In genomic region chr6:122365775-122366403, GRCh38 we compare ENCODE assay signal across 28 cellular contexts. TPM values are rescaled to one million over a fixed set of nuclear protein-coding genes. Genes with fewer than 3 reads are reported as not detected.
DNase-seq lines count a peak whose midpoint lies in the region; ATAC-seq and TF ChIP-seq lines count a peak whose summit lies in the region.
"Had no signal": no experiment of that assay in that cellular context is flagged by ENCODE, and none has a peak within 500 bp of the region (broad histone marks: within the 10 kb centered on the region; RNA-seq: fewer than 3 reads in every experiment).

No MANE protein-coding gene starts in this region.

- ATAC-seq in WTC11 = no peak
- ATAC-seq in HG02642 (IDR thresholded peaks at IDR 0.05; ENCODE audit: poor library complexity, unreplicated experiment) = no peak
- ATAC-seq: A549; CD8-positive, alpha-beta T cell; gastroesophageal sphincter had no signal

- no peaks in the 10 kb centered on the region for H3K4me1 Mint-ChIP-seq in WTC11
- H3K4me1 Mint-ChIP-seq: activated B cell treated with CpG ODN at 0.5 μM for 24 hours; central memory CD8-positive, alpha-beta T cell; memory B cell; neural crest cell had no signal

- H3K4me3 ChIP-seq in SJCRH30 (no peak overlapping the region), hepatocyte (no peak overlapping the region), spleen (no peak overlapping the region)
- H3K4me3 ChIP-seq: A549, gastroesophageal sphincter, SJSA1, testis had no signal

- no peaks in the 10 kb centered on the region for H3K79me2 ChIP-seq in hepatocyte
- H3K79me2 ChIP-seq: parathyroid adenoma had no signal

- H4K20me1 ChIP-seq in hepatocyte (ENCODE audit: insufficient read depth, poor library complexity, severe bottlenecking) = no peaks in the 10 kb centered on the region

- no peak for TF ChIP-seq POLR2A in spleen (IDR thresholded peaks at IDR 0.05)

- H3K9me3 Mint-ChIP-seq in WTC11 = peaks cover 13% of the 10 kb centered on the region
- H3K9me3 Mint-ChIP-seq: activated B cell treated with CpG ODN at 0.5 μM for 24 hours; CD8-positive, alpha-beta T cell; central memory CD8-positive, alpha-beta T cell; H9; memory B cell; neural crest cell; stimulated activated naive CD8-positive, alpha-beta T cell treated with anti-CD3 and anti-CD28 coated beads, Interleukin-15, Interleukin-2, amounts not matched to agents 100 ng/mL and 50 ng/mL, for 24 hours had no signal

- no peaks in the 10 kb centered on the region for H3K27me3 ChIP-seq in SJCRH30
- H3K27me3 ChIP-seq in hepatocyte = no peaks in the 10 kb centered on the region
- peaks cover 0 to 9% (median 0%) of the 10 kb centered on the region in 7 donors for H3K27me3 ChIP-seq in spleen (replicated peaks in 1 of 7)
- H3K27me3 ChIP-seq: BE2C, gastroesophageal sphincter, SJSA1, testis had no signal

- no peak overlapping the region for H3K4me2 ChIP-seq in hepatocyte
- H3K4me2 ChIP-seq: A549 had no signal

- H3K36me3 ChIP-seq in SJCRH30 = no peaks in the 10 kb centered on the region
- no peaks in the 10 kb centered on the region for H3K36me3 ChIP-seq in hepatocyte (replicated peaks; ENCODE audit: insufficient read depth, low read depth)
- no peaks in the 10 kb centered on the region for H3K36me3 ChIP-seq in spleen
- H3K36me3 ChIP-seq: BE2C, gastroesophageal sphincter, SJSA1 had no signal

- H3K27ac Mint-ChIP-seq in WTC11 = no peak overlapping the region
- H3K27ac Mint-ChIP-seq: activated B cell treated with CpG ODN at 0.5 μM for 24 hours; CD8-positive, alpha-beta T cell; H9; memory B cell; stimulated activated naive CD8-positive, alpha-beta T cell treated with anti-CD3 and anti-CD28 coated beads, Interleukin-15, Interleukin-2, amounts not matched to agents 100 ng/mL and 50 ng/mL, for 24 hours had no signal

- DNase-seq in A172 (ENCODE audit: low spot score) (peak; percentile 35), ELR (ENCODE audit: low read depth) (peak; percentile 43), SJCRH30 (peak; percentile 58 to 65), hepatocyte (ENCODE audit: low spot score) (peak; percentile 11), WTC11 (ENCODE audit: low spot score) (no peak), spleen (no peak)
- no peak for DNase-seq in activated CD4-positive, alpha-beta T cell treated with anti-CD3 and anti-CD28 coated beads, Interleukin-2, amount 50 U/mL, for 1 hour
- DNase-seq: activated B cell treated with CpG ODN at 0.5 μM for 24 hours; activated T-cell treated with anti-CD3 and anti-CD28 coated beads, Interleukin-2, amount 50 U/mL, for 48 hours; BE2C; CD8-positive, alpha-beta T cell; H9; hypothalamus; NCI-H1092; NCI-H1694; NCI-H510A; retina; stimulated activated CD4-positive, alpha-beta T cell treated with anti-CD3 and anti-CD28 coated beads, Interleukin-2, amount 100 ng/mL, for 24 hours; testis had no signal

- H3K36me3 Mint-ChIP-seq in WTC11 = no peaks in the 10 kb centered on the region
- H3K36me3 Mint-ChIP-seq: CD8-positive, alpha-beta T cell; memory B cell had no signal

- no peaks in the 10 kb centered on the region for H3K27me3 Mint-ChIP-seq in WTC11 (ENCODE audit: low read depth)

- 87% methylated on average over 8 of the region's 8 CpGs for WGBS in hepatocyte (ENCODE audit: low lambda C conversion rate, missing lambda C conversion rate)
- WGBS in spleen, 5 donors = 81 to 88% (median 84%) methylated on average over 7 to 8 of the region's 8 CpGs

- no peaks in the 10 kb centered on the region for H3K9me2 ChIP-seq in hepatocyte (replicated peaks; ENCODE audit: insufficient read depth)

- TF ChIP-seq CTCF in hepatocyte (IDR thresholded peaks at IDR 0.05; ENCODE audit: poor library complexity) (no peak), WTC11 (IDR thresholded peaks at IDR 0.05) (no peak), spleen (IDR thresholded peaks at IDR 0.05 in 8 of 11, conservative IDR thresholded peaks at IDR 0.05 in 3 of 11) (no peak)

- peaks cover 41% of the 10 kb centered on the region for H3K4me1 ChIP-seq in SJCRH30
- no peaks in the 10 kb centered on the region for H3K4me1 ChIP-seq in hepatocyte (ENCODE audit: insufficient read depth)
- H3K4me1 ChIP-seq in spleen = no peaks in the 10 kb centered on the region
- H3K4me1 ChIP-seq: A549, BE2C, gastroesophageal sphincter, SJSA1, testis had no signal

- POLR2A ChIA-PET in WTC11 (lab: Charles Lee) = no interaction called here

- H3K9me3 ChIP-seq in SJCRH30 (replicated peaks) (no peaks in the 10 kb centered on the region), hepatocyte (ENCODE audit: low read depth) (no peaks in the 10 kb centered on the region), spleen (no peaks in the 10 kb centered on the region)
- H3K9me3 ChIP-seq: A549, BE2C, gastroesophageal sphincter, SJSA1, testis had no signal

- H3K27ac ChIP-seq in SJCRH30 (peak overlapping the region; percentile 72), hepatocyte (no peak overlapping the region), spleen (no peak overlapping the region)
- H3K27ac ChIP-seq: A549, gastroesophageal sphincter, parathyroid adenoma, SJSA1, testis had no signal

- intact Hi-C loops in spleen (cut with DNase I; ENCODE audit: low total_unique reads) = no loop called here

- CTCF ChIA-PET in WTC11 (lab: Charles Lee) = no interaction called here

- no peak overlapping the region for H3K4me3 Mint-ChIP-seq in WTC11
- H3K4me3 Mint-ChIP-seq: activated B cell treated with CpG ODN at 0.5 μM for 24 hours; CD8-positive, alpha-beta T cell; central memory CD8-positive, alpha-beta T cell; H9; memory B cell; neural crest cell; stimulated activated naive CD8-positive, alpha-beta T cell treated with anti-CD3 and anti-CD28 coated beads, Interleukin-15, Interleukin-2, amounts not matched to agents 100 ng/mL and 50 ng/mL, for 24 hours had no signal

- H2AFZ ChIP-seq in hepatocyte = no peak overlapping the region
- H2AFZ ChIP-seq: parathyroid adenoma had no signal

TF ChIP-seq in WTC11, 78 proteins besides CTCF, POLR2A, EP300 and RAD21:
- TF ChIP-seq RORB (CRISPR knock-in tag; IDR thresholded peaks at IDR 0.05) (no peak), TCF7 (CRISPR knock-in tag; IDR thresholded peaks at IDR 0.05; ENCODE audit: low read depth) (no peak), NFE2L1 (CRISPR knock-in tag; IDR thresholded peaks at IDR 0.05) (no peak), FOXK1 (CRISPR knock-in tag; IDR thresholded peaks at IDR 0.05) (no peak), HMGA2 (CRISPR knock-in tag; IDR thresholded peaks at IDR 0.05) (no peak), PRRX2 (CRISPR knock-in tag; IDR thresholded peaks at IDR 0.05) (no peak), MYBL2 (CRISPR knock-in tag; IDR thresholded peaks at IDR 0.05) (no peak), ATF6 (CRISPR knock-in tag; IDR thresholded peaks at IDR 0.05) (no peak), ATF2 (CRISPR knock-in tag; IDR thresholded peaks at IDR 0.05; ENCODE audit: borderline replicate concordance, low read depth) (no peak), GABPB1 (CRISPR knock-in tag; IDR thresholded peaks at IDR 0.05) (no peak)
TF ChIP-seq in WTC11: peak in this region for 0.

RNA-seq across cellular contexts. Expression of gene HSF2, which starts 33.6 kb away (rescaled TPM):
- total RNA-seq in A172 (2014; rRNA removed; shearing (Covaris generic)) = 43.2 and 51.4 TPM in 2 replicates
- total RNA-seq in SJCRH30 (2014; rRNA removed; shearing (Covaris generic)) = 48.8 and 49.6 TPM in 2 replicates
- total RNA-seq in hepatocyte (36.8 and 37.9 TPM in 2 replicates), WTC11 (2021) (10.6 to 12.1 TPM (median 11.8 TPM) in 3 replicates), spleen (10 to 100 TPM in 5 of 7 donors, 1 to 10 TPM in 2; 7.5 to 18.2 (median 14.9) TPM)
- polyA plus RNA-seq in hepatocyte (14.5 and 17.5 TPM in 2 replicates), spleen (10 to 100 TPM in 1 of 3 donors, 1 to 10 TPM in 2; 8.5 to 11.2 (median 9.4) TPM)

Comparison
In these comparisons a context has a peak if more than half of its experiments do, and no peak if none do; other contexts are left out.
1. DNase-seq: peak in A172 (single experiment), ELR (single experiment), SJCRH30 (2 of 2) and hepatocyte (single experiment); none in WTC11 (single experiment), spleen (single experiment) and activated CD4-positive, alpha-beta T cell treated with anti-CD3 and anti-CD28 coated beads, Interleukin-2, amount 50 U/mL, for 1 hour (single experiment).